ENCODE assay signal across 31 cellular contexts in the genomic region with DNA sequence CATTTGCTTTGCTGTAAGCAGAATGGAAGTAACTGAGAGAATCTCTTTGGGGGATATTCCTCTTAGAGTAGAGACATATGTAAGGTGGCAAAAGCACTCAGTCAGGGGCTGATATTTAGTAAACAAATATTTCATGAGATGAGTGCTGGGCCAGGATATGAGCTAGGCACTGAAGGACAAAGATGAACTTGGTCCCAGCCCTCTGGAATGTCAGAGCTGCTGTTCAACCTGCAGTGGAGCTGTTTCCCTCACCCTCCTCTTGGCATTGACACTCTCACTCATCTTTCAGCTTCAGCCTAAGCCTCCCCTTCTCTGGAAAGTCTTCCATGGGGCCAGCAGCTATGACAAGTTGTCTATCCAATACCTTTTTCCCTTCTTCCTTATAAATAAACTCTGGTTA. TPM values are rescaled to one million over a fixed set of nuclear protein-coding genes. Genes with fewer than 3 reads are reported as not detected.
"Had no signal": no experiment of that assay in that cellular context is flagged by ENCODE, and none has a peak within 500 bp of the region (broad histone marks: within the 10 kb centered on the region; RNA-seq: fewer than 3 reads in every experiment).

No MANE protein-coding gene starts in this region.

- H3K4me1 ChIP-seq: ascending aorta had no signal

- H3K9me3 ChIP-seq: ascending aorta, esophagus squamous epithelium had no signal

- ATAC-seq: activated naive CD4-positive, alpha-beta T cell treated with anti-CD3 and anti-CD28 coated beads, Interleukin-2, amount 50 U/mL, for 72 hours; activated T-cell treated with anti-CD3 and anti-CD28 coated beads, Interleukin-2, amount 50 U/mL, for 72 hours; effector memory CD8-positive, alpha-beta T cell; WTC11 had no signal

- FAIRE-seq: bronchial epithelial cell, colon, frontal cortex had no signal

- H3K4me3 ChIP-seq: ascending aorta, esophagus squamous epithelium had no signal

- H3K27me3 ChIP-seq: ascending aorta had no signal

- H3K36me3 ChIP-seq: ascending aorta, esophagus squamous epithelium had no signal

- H3K27ac ChIP-seq: ascending aorta, esophagus squamous epithelium had no signal

- DNase-seq: activated CD4-positive, alpha-beta memory T cell treated with anti-CD3 and anti-CD28 coated beads, Interleukin-2, amount 10 ng/mL, durations not matched to agents 7 days and 5 days; activated CD4-positive, alpha-beta T cell treated with anti-CD3 and anti-CD28 coated beads for 1 hour; activated CD4-positive, alpha-beta T cell treated with anti-CD3 and anti-CD28 coated beads for 4 hours; activated CD4-positive, alpha-beta T cell treated with anti-CD3 and anti-CD28 coated beads, Interleukin-2, amount 10 ng/mL, durations not matched to agents 7 days and 5 days; activated CD4-positive, alpha-beta T cell treated with anti-CD3 and anti-CD28 coated beads, Interleukin-2, amount 50 U/mL, for 4 hours; activated CD8-positive, alpha-beta memory T cell treated with anti-CD3 and anti-CD28 coated beads, Interleukin-2, amount 50 U/mL, for 48 hours; activated gamma-delta T cell; activated naive CD4-positive, alpha-beta T cell; activated naive CD4-positive, alpha-beta T cell treated with anti-CD3 and anti-CD28 coated beads, Interleukin-2, amount 10 ng/mL, durations not matched to agents 7 days and 5 days; activated naive CD8-positive, alpha-beta T cell treated with anti-CD3 and anti-CD28 coated beads, Interleukin-2, amount 10 ng/mL, durations not matched to agents 7 days and 5 days; activated T-cell treated with anti-CD3 and anti-CD28 coated beads for 4 hours; activated T-cell treated with anti-CD3 and anti-CD28 coated beads, Interleukin-2, amount 50 U/mL, for 24 hours; activated T-cell treated with anti-CD3 and anti-CD28 coated beads, Interleukin-2, amount 50 U/mL, for 72 hours; caudate nucleus; cortex of kidney; effector CD4-positive, alpha-beta T cell; effector memory CD8-positive, alpha-beta T cell; erythroblast; esophagus squamous epithelium; head of caudate nucleus; T-helper 2 cell had no signal

RNA-seq across cellular contexts. Expression of a gene that starts 22.2 kb away (rescaled TPM):
- total RNA-seq: activated CD4-positive, alpha-beta memory T cell treated with anti-CD3 and anti-CD28 coated beads, Interleukin-2, amount 10 ng/mL, durations not matched to agents 7 days and 5 days; activated CD4-positive, alpha-beta T cell treated with anti-CD3 and anti-CD28 coated beads, Interleukin-2, amount 10 ng/mL, durations not matched to agents 7 days and 5 days; activated naive CD4-positive, alpha-beta T cell treated with anti-CD3 and anti-CD28 coated beads, Interleukin-2, amount 50 U/mL, for 72 hours; activated naive CD8-positive, alpha-beta T cell treated with anti-CD3 and anti-CD28 coated beads, Interleukin-2, amount 10 ng/mL, durations not matched to agents 7 days and 5 days; ascending aorta; chondrocyte; fibroblast of lung; fibroblast of villous mesenchyme; T-helper 1 cell treated with Interleukin-12 subunit alpha and Interleukin-12 subunit beta and Interleukin-4 antibody, amounts not matched to agents 30 ng/mL and 1 ng/mL, for 36 hours had no signal
- polyA plus RNA-seq: fibroblast of lung had no signal
